In genomic region chr12:57759360-57759980, GRCh38 we compare ENCODE assay signal across 8 cellular contexts. TPM values are rescaled to one million over a fixed set of nuclear protein-coding genes. Genes with fewer than 3 reads are reported as not detected.
DNase-seq lines count a peak whose midpoint lies in the region; ATAC-seq and TF ChIP-seq lines count a peak whose summit lies in the region.

No MANE protein-coding gene starts in this region.

- H3K36me3 ChIP-seq in naive thymus-derived CD4-positive, alpha-beta T cell (ENCODE audit: control insufficient read depth in 2 of 3, insufficient read depth in 3 of 3, low read length in 3 of 3), result peaks cover 0 to 18% (median 0%) of the 10 kb centered on the region in 3 experiments
- H3K36me3 ChIP-seq in MG63, result no peaks in the 10 kb centered on the region

- CTCF ChIA-PET in naive thymus-derived CD4-positive, alpha-beta T cell (lab: Charles Lee), result interaction anchor here (0.6 to 2.4 kb wide), 13 partner anchors 9 to 145 kb away, joined by 3 to 11 read pairs (median 3); partner anchors contain the start of gene TSFM

- peak overlapping the region in 1 of 10 donors; percentile 64 for H3K4me3 Mint-ChIP-seq in naive thymus-derived CD4-positive, alpha-beta T cell

- POLR2A ChIA-PET in naive thymus-derived CD4-positive, alpha-beta T cell (lab: Charles Lee), result interaction anchor here (0.7 to 2.4 kb wide), 6 partner anchors 9 to 22 kb away, joined by 3 to 12 read pairs (median 4); partner anchors contain the start of genes TSFM and TSPAN31

- peaks cover 16 to 24% of the 10 kb centered on the region in 2 donors for H3K4me1 ChIP-seq in naive thymus-derived CD4-positive, alpha-beta T cell (ENCODE audit: control insufficient read depth in 2 of 2, insufficient read depth in 2 of 2, low read length in 2 of 2)

- peak overlapping the region in 4 of 9 donors; percentile 16 to 64 (median 28) for H3K27ac Mint-ChIP-seq in naive thymus-derived CD4-positive, alpha-beta T cell

- peak; percentile 46 for TF ChIP-seq CTCF in astrocyte of the spinal cord (IDR thresholded peaks at IDR 0.05; ENCODE audit: low read depth, low read length)

- no peak overlapping the region for H3K4me3 ChIP-seq in astrocyte of the spinal cord (ENCODE audit: low read depth, low read length)
- no peak overlapping the region for H3K4me3 ChIP-seq in naive thymus-derived CD4-positive, alpha-beta T cell (ENCODE audit: low read length)
- H3K4me3 ChIP-seq in MG63, result no peak overlapping the region

- H3K9me3 ChIP-seq in naive thymus-derived CD4-positive, alpha-beta T cell (ENCODE audit: control insufficient read depth in 2 of 3, low read length in 3 of 3), result no peaks in the 10 kb centered on the region
- H3K9me3 ChIP-seq in MG63, result no peaks in the 10 kb centered on the region

- in situ Hi-C loops in astrocyte of the spinal cord (cut with HindIII; ENCODE audit: low sequenced_read_pairs), result no loop called here

- peaks cover 4 to 16% (median 6%) of the 10 kb centered on the region in 5 donors for H3K36me3 Mint-ChIP-seq in naive thymus-derived CD4-positive, alpha-beta T cell

- peaks cover 2 to 16% (median 9%) of the 10 kb centered on the region in 5 donors for H3K27me3 Mint-ChIP-seq in naive thymus-derived CD4-positive, alpha-beta T cell

- H3K4me1 Mint-ChIP-seq in naive thymus-derived CD4-positive, alpha-beta T cell, result peaks cover 31 to 49% (median 42%) of the 10 kb centered on the region in 7 donors

- H3K27ac ChIP-seq in naive thymus-derived CD4-positive, alpha-beta T cell (ENCODE audit: low read depth, low read length), result no peak overlapping the region

- peak; percentile 28 for ATAC-seq in naive thymus-derived CD4-positive, alpha-beta T cell

- peaks cover 0 to 3% of the 10 kb centered on the region in 2 donors for H3K27me3 ChIP-seq in naive thymus-derived CD4-positive, alpha-beta T cell (ENCODE audit: control insufficient read depth in 2 of 2, insufficient read depth in 2 of 2, low read length in 2 of 2)
- peaks cover 10% of the 10 kb centered on the region for H3K27me3 ChIP-seq in MG63

- peak; percentile 22 for DNase-seq in NCI-H345 (lab: John Stamatoyannopoulos, UW)
- no peak for DNase-seq in NCI-H345 treated with DMSO at 0.1 percent for 48 hours (lab: John Stamatoyannopoulos, UW; ENCODE audit: unreplicated experiment)
- peak; percentile 68 for DNase-seq in NAMALWA (ENCODE audit: low spot score)
- DNase-seq in astrocyte of the spinal cord (ENCODE audit: low read depth, low spot score), result no peak
- peak in 5 of 9 donors; percentile 47 to 57 (median 51) for DNase-seq in naive thymus-derived CD4-positive, alpha-beta T cell
- no peak for DNase-seq in NCI-H2107 treated with DMSO at 0.1 percent for 48 hours (lab: John Stamatoyannopoulos, UW; ENCODE audit: unreplicated experiment)
- DNase-seq in MG63, result no peak
- DNase-seq in DMS79 (lab: John Stamatoyannopoulos, UW), result no peak

- intact Hi-C loops in naive thymus-derived CD4-positive, alpha-beta T cell (cut with micrococcal nuclease), result loop anchor here (5.0 to 10.0 kb wide), 3 partner anchors 73 to 1935 kb away; partner anchors contain the start of genes DNAJC14 (in 1 of the 2) and PRIM1 (in 1 of the 2)

- peaks cover 0 to 2% (median 0%) of the 10 kb centered on the region in 11 donors for H3K9me3 Mint-ChIP-seq in naive thymus-derived CD4-positive, alpha-beta T cell

RNA-seq across cellular contexts. Expression of gene MARCHF9, which starts 4.6 kb away (rescaled TPM):
- 10 to 100 TPM; 27.8 to 61.7 (median 44.4) TPM for total RNA-seq in naive thymus-derived CD4-positive, alpha-beta T cell
- 1 to 10 TPM; 3.2 to 6.6 TPM for polyA plus RNA-seq in naive thymus-derived CD4-positive, alpha-beta T cell
- 2.4 and 4.9 TPM in 2 replicates for total RNA-seq in MG63 (2014; rRNA removed; shearing (Covaris generic); ENCODE audit: low replicate concordance)

RNA-seq across cellular contexts. Expression of gene CDK4, which starts 7.4 kb away (rescaled TPM):
- 100 to 1,000 TPM in 1 of 5 experiments, 10 to 100 TPM in 4; 23.8 to 108 (median 42.9) TPM for total RNA-seq in naive thymus-derived CD4-positive, alpha-beta T cell
- 100 to 1,000 TPM in 1 of 2 donors, 10 to 100 TPM in 1; 77.6 to 105 TPM for polyA plus RNA-seq in naive thymus-derived CD4-positive, alpha-beta T cell
- 457 and 516 TPM in 2 replicates for total RNA-seq in MG63 (2014; rRNA removed; shearing (Covaris generic); ENCODE audit: low replicate concordance)

RNA-seq across cellular contexts. Expression of gene CYP27B1, which starts 7.4 kb away (rescaled TPM):
- 1 to 10 TPM in 4 of 5 experiments, under 1 TPM in 1; 0.97 to 2.6 (median 1.7) TPM for total RNA-seq in naive thymus-derived CD4-positive, alpha-beta T cell
- under 1 TPM in 1 of 2 donors, not detected in 1; 0.20 TPM for polyA plus RNA-seq in naive thymus-derived CD4-positive, alpha-beta T cell
- total RNA-seq in MG63 (2014; rRNA removed; shearing (Covaris generic); ENCODE audit: low replicate concordance), result not detected in 2 replicates

RNA-seq across cellular contexts. Expression of gene METTL1, which starts 12.4 kb away (rescaled TPM):
- total RNA-seq in naive thymus-derived CD4-positive, alpha-beta T cell, result 10 to 100 TPM; 11.8 to 30.9 (median 16.0) TPM
- polyA plus RNA-seq in naive thymus-derived CD4-positive, alpha-beta T cell, result 10 to 100 TPM; 13.1 to 20.5 TPM
- 10.0 and 33.6 TPM in 2 replicates for total RNA-seq in MG63 (2014; rRNA removed; shearing (Covaris generic); ENCODE audit: low replicate concordance)

RNA-seq across cellular contexts. Expression of gene EEF1AKMT3, which starts 12.9 kb away (rescaled TPM):
- total RNA-seq in naive thymus-derived CD4-positive, alpha-beta T cell, result 1 to 10 TPM; 1.4 to 5.0 (median 2.1) TPM
- polyA plus RNA-seq in naive thymus-derived CD4-positive, alpha-beta T cell, result 1 to 10 TPM; 3.0 to 3.2 TPM
- 4.2 and 20.9 TPM in 2 replicates for total RNA-seq in MG63 (2014; rRNA removed; shearing (Covaris generic); ENCODE audit: low replicate concordance)

Comparison
In these comparisons a context has a peak if more than half of its experiments do, and no peak if none do; other contexts are left out.
1. DNase-seq: peak in NCI-H345 (single experiment), NAMALWA (single experiment) and naive thymus-derived CD4-positive, alpha-beta T cell (5 of 9); none in NCI-H345 treated with DMSO at 0.1 percent for 48 hours (single experiment), astrocyte of the spinal cord (single experiment), NCI-H2107 treated with DMSO at 0.1 percent for 48 hours (single experiment), MG63 (single experiment) and DMS79 (single experiment).